ENCODE assay signal across 1 cellular context in genomic region chr2:38945372-38945771, GRCh38.
A peak's percentile ranks its signal among the peaks of the same experiment; 100 is the strongest.
TF ChIP-seq lines count a peak whose summit lies in the region.

No MANE protein-coding gene starts in this region.

TF ChIP-seq in K562, 482 proteins besides CTCF, POLR2A, EP300 and RAD21 (continued from another document):
- TF ChIP-seq ATF2 (CRISPR knock-in tag; IDR thresholded peaks at IDR 0.05) (no peak), SMAD4 (CRISPR knock-in tag; conservative IDR thresholded peaks at IDR 0.05) (0 out of 2 replicates have a peak, but pooled peaks have one; percentile 20), ZNF512 (tag; IDR thresholded peaks at IDR 0.05) (no peak), NUFIP1 (IDR thresholded peaks at IDR 0.05; ENCODE audit: partially characterized antibody) (no peak), PURB (CRISPR knock-in tag; IDR thresholded peaks at IDR 0.05; ENCODE audit: low read depth) (no peak), PHF8 (IDR thresholded peaks at IDR 0.05; ENCODE audit: borderline replicate concordance, low read length) (no peak), ZNF354B (CRISPR knock-in tag; IDR thresholded peaks at IDR 0.05) (no peak), HINFP (tag; conservative IDR thresholded peaks at IDR 0.05; ENCODE audit: low read depth) (no peak), NCOR1 (IDR thresholded peaks at IDR 0.05) (peak; percentile 61), CREB1 (IDR thresholded peaks at IDR 0.05) (no peak), CREB1 (CRISPR knock-in tag; IDR thresholded peaks at IDR 0.05) (no peak), CBFA2T2 (conservative IDR thresholded peaks at IDR 0.05) (peak; percentile 86)
